ENCODE assay signal across 1 cellular context in genomic region chr21:34510148-34511142, GRCh38.
TF ChIP-seq lines count a peak whose summit lies in the region.

No MANE protein-coding gene starts in this region.

TF ChIP-seq in GM23338, 12 proteins besides CTCF, POLR2A, EP300 and RAD21 (continued from another document):
- TF ChIP-seq REST (IDR thresholded peaks at IDR 0.05; ENCODE audit: unreplicated experiment) = no peak
TF ChIP-seq in GM23338: peak in this region for 0.
